Comparison of ENCODE assay signal across 20 cellular contexts in genomic region chrX:23937100-23937499, GRCh38.
DNase-seq lines count a peak whose midpoint lies in the region; TF ChIP-seq lines count a peak whose summit lies in the region.
"Had no signal": no experiment of that assay in that cellular context is flagged by ENCODE, and none has a peak within 500 bp of the region (broad histone marks: within the 10 kb centered on the region; RNA-seq: fewer than 3 reads in every experiment).

No MANE protein-coding gene starts in this region.

- H2AFZ ChIP-seq in ACC112 (ENCODE audit: low read length, unreplicated experiment), result no peak overlapping the region

- H3K4me3 ChIP-seq in ACC112 (ENCODE audit: low read depth, low read length) (no peak overlapping the region), HAP-1 (no peak overlapping the region), tibial artery (no peak overlapping the region)
- H3K4me3 ChIP-seq: prostate gland, spleen had no signal

- no peaks in the 10 kb centered on the region for H3K9me3 ChIP-seq in HAP-1
- H3K9me3 ChIP-seq in tibial artery, result no peaks in the 10 kb centered on the region
- H3K9me3 ChIP-seq: prostate gland, spleen had no signal

- no peaks in the 10 kb centered on the region for H3K27me3 ChIP-seq in ACC112 (ENCODE audit: insufficient read depth, low read length)
- H3K27me3 ChIP-seq in HAP-1 (ENCODE audit: low read depth), result no peaks in the 10 kb centered on the region
- no peaks in the 10 kb centered on the region for H3K27me3 ChIP-seq in tibial artery

- H3K4me1 ChIP-seq in ACC112 (ENCODE audit: control insufficient read depth, insufficient read depth, low read length, unreplicated experiment), result peaks cover 15% of the 10 kb centered on the region
- peaks cover 8% of the 10 kb centered on the region; the same call in 1 of the 2 replicates for H3K4me1 ChIP-seq in HAP-1
- no peaks in the 10 kb centered on the region for H3K4me1 ChIP-seq in tibial artery
- H3K4me1 ChIP-seq: prostate gland, spleen had no signal

- no peaks in the 10 kb centered on the region for H3K79me2 ChIP-seq in ACC112 (ENCODE audit: control insufficient read depth, insufficient read depth, low read length, unreplicated experiment)

- intact Hi-C loops in tibial artery (cut with DNase I; ENCODE audit: low total_unique reads), result no loop called here

- DNase-seq in HAP-1 (ENCODE audit: low spot score in 2 of 2) (peak; percentile 22 to 48), NCI-H69 (lab: John Stamatoyannopoulos, UW) (peak; percentile 72), fibroblast of peridontal ligament (ENCODE audit: extremely low read depth) (peak; percentile 6), tibial artery (no peak), SKM-1 (lab: John Stamatoyannopoulos, UW; ENCODE audit: unreplicated experiment) (no peak), cerebellar nuclear complex (lab: John Stamatoyannopoulos, UW) (no peak), NCI-H774 (lab: John Stamatoyannopoulos, UW) (no peak)
- DNase-seq: activated CD4-positive, alpha-beta T cell treated with anti-CD3 and anti-CD28 coated beads, Interleukin-2, amount 10 ng/mL, durations not matched to agents 7 days and 5 days; activated CD8-positive, alpha-beta memory T cell treated with anti-CD3 and anti-CD28 coated beads, Interleukin-2, amount 50 U/mL, for 48 hours; activated effector memory CD4-positive, alpha-beta T cell treated with Interleukin-2 at 50 U/mL for 16 hours; activated naive CD8-positive, alpha-beta T cell treated with anti-CD3 and anti-CD28 coated beads, Interleukin-2, amount 50 U/mL, for 24 hours; CD4-positive, alpha-beta T cell; DND-41; NCI-H187 treated with DMSO at 0.1 percent for 48 hours; NK-92 treated with Interleukin-12 subunit alpha and Interleukin-12 subunit beta, amount 100 ng/mL, for 24 hours; spleen; stimulated activated CD4-positive, alpha-beta T cell treated with anti-CD3 and anti-CD28 coated beads, Interleukin-4, amount 100 ng/mL, for 4 hours; T-helper 9 cell had no signal

- TF ChIP-seq CTCF in tibial artery (IDR thresholded peaks at IDR 0.05), result no peak

- H3K36me3 ChIP-seq in ACC112 (ENCODE audit: insufficient read depth, low read length) (no peaks in the 10 kb centered on the region), HAP-1 (replicated peaks) (no peaks in the 10 kb centered on the region), tibial artery (no peaks in the 10 kb centered on the region)
- H3K36me3 ChIP-seq: prostate gland, spleen had no signal

- H3K27ac ChIP-seq in ACC112 (ENCODE audit: low read depth, low read length), result peak overlapping the region; percentile 21; the same call in 1 of the 2 replicates
- no peak overlapping the region for H3K27ac ChIP-seq in tibial artery
- H3K27ac ChIP-seq: prostate gland, spleen had no signal

- in situ Hi-C loops in HAP-1 (cut with MboI; ENCODE audit: low sequenced_read_pairs), result no loop called here

Comparison
In these comparisons a context has a peak if more than half of its experiments do, and no peak if none do; other contexts are left out.
1. DNase-seq: peak in HAP-1 (2 of 2), NCI-H69 (single experiment) and fibroblast of peridontal ligament (single experiment); none in tibial artery (0 of 2), SKM-1 (single experiment), cerebellar nuclear complex (0 of 2) and NCI-H774 (single experiment).